ENCODE assay signal across 2 cellular contexts in genomic region chr1:156838972-156839371, GRCh38.
A peak's percentile ranks its signal among the peaks of the same experiment; 100 is the strongest.
TF ChIP-seq lines count a peak whose summit lies in the region.

No MANE protein-coding gene starts in this region.

TF ChIP-seq in WTC11, 78 proteins besides CTCF, POLR2A, EP300 and RAD21:
- TF ChIP-seq PREB (CRISPR knock-in tag; IDR thresholded peaks at IDR 0.05; ENCODE audit: borderline replicate concordance) (no peak), ELF4 (CRISPR knock-in tag; IDR thresholded peaks at IDR 0.05; ENCODE audit: low read depth) (no peak)
TF ChIP-seq in WTC11: peak in this region for 0.

TF ChIP-seq in H1, 55 proteins besides CTCF, POLR2A, EP300 and RAD21:
- TF ChIP-seq CBX8 (IDR thresholded peaks at IDR 0.05; ENCODE audit: borderline replicate concordance, low read depth, low read length) (no peak), BRCA1 (IDR thresholded peaks at IDR 0.05; ENCODE audit: low read depth, low read length) (no peak), CEBPB (IDR thresholded peaks at IDR 0.05; ENCODE audit: low read depth, low read length) (peak; percentile 8; the same call in 1 of the 2 replicates), HDAC6 (IDR thresholded peaks at IDR 0.05; ENCODE audit: low read depth, low read length) (no peak)
